18 cellular contexts compared by ENCODE assay signal in the genomic region with DNA sequence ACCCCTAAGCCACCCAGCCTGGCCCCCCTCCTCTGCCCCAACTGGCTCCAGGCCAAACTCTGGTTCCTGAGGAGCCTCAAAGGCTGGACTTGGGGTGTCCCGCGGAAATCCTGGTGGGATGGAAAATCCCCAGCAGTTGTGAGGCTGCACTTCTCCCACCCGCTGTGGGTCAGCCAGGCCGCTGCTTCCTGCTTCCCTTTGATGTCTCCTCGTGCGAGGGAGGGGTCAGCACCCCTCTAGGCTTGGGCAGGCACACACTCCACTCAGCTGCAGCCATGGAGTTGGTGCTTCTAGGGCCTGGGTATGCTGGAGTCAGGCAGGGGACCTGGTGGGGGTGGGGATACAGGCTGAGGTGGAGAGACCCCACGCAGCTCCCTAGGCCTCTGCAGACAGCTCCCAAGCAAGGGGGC. TPM values are rescaled to one million over a fixed set of nuclear protein-coding genes. Genes with fewer than 3 reads are reported as not detected.
DNase-seq lines count a peak whose midpoint lies in the region; ATAC-seq and TF ChIP-seq lines count a peak whose summit lies in the region.
"Had no signal": no experiment of that assay in that cellular context is flagged by ENCODE, and none has a peak within 500 bp of the region (broad histone marks: within the 10 kb centered on the region; RNA-seq: fewer than 3 reads in every experiment).

No MANE protein-coding gene starts in this region.

- H3K27ac Mint-ChIP-seq in WTC11 = 0 out of 2 replicates have a peak overlapping the region, but pooled peaks have one; percentile 49
- H3K27ac Mint-ChIP-seq in T-helper 17 cell = no peak overlapping the region
- H3K27ac Mint-ChIP-seq: memory B cell had no signal

- intact Hi-C loops in sciatic nerve (cut with DNase I) = no loop called here

- H3K4me1 Mint-ChIP-seq in WTC11 = peaks cover 88% of the 10 kb centered on the region
- H3K4me1 Mint-ChIP-seq in T-helper 17 cell = peaks cover 14% of the 10 kb centered on the region

- no peaks in the 10 kb centered on the region for H3K9me3 ChIP-seq in T-helper 17 cell (ENCODE audit: control insufficient read depth, low read length, poor library complexity, severe bottlenecking)

- H3K9me3 Mint-ChIP-seq in WTC11 = no peaks in the 10 kb centered on the region
- H3K9me3 Mint-ChIP-seq: memory B cell had no signal

- POLR2A ChIA-PET in WTC11 (lab: Charles Lee) = interaction anchor here (0.9 kb wide), 1 partner anchor 16 kb away, joined by 3 read pairs; no protein-coding TSS in a partner anchor

- CTCF ChIA-PET in WTC11 (lab: Charles Lee) = interaction anchor here (0.8 to 1.4 kb wide), 2 partner anchors 155 to 205 kb away, joined by 3 read pairs; no protein-coding TSS in a partner anchor

- peaks cover 1% of the 10 kb centered on the region; the same call in 1 of the 2 replicates for H3K27me3 ChIP-seq in H7 (ENCODE audit: control insufficient read depth, insufficient read depth, low read length)

- TF ChIP-seq CTCF in WTC11 (IDR thresholded peaks at IDR 0.05) = no peak

- peak; percentile 82 for DNase-seq in H7
- DNase-seq in WTC11 (ENCODE audit: low spot score) = peak; percentile 31
- DNase-seq in left kidney (ENCODE audit: low read depth, low spot score) = peak; percentile 70
- DNase-seq in sciatic nerve (ENCODE audit: low spot score) = peak; percentile 56
- no peak for DNase-seq in NAMALWA (ENCODE audit: low spot score)
- no peak for DNase-seq in T-helper 17 cell
- no peak for DNase-seq in COLO829 (ENCODE audit: low spot score)
- DNase-seq: activated CD4-positive, alpha-beta T cell treated with anti-CD3 and anti-CD28 coated beads for 1 hour; anterior cingulate cortex; COR-L47; EL; glutamatergic neuron; HCEC 1CT; KG1; NCI-H1048; NCI-H524 treated with DMSO at 0.1 percent for 48 hours; stimulated activated naive CD8-positive, alpha-beta T cell treated with anti-CD3 and anti-CD28 coated beads, Interleukin-15, Interleukin-2, amounts not matched to agents 100 U/mL and 50 U/mL, for 24 hours had no signal

- H3K27me3 Mint-ChIP-seq in WTC11 (ENCODE audit: low read depth) (peaks cover 6% of the 10 kb centered on the region; the same call in 1 of the 2 replicates), T-helper 17 cell (no peaks in the 10 kb centered on the region)
- H3K27me3 Mint-ChIP-seq: memory B cell had no signal

- no peaks in the 10 kb centered on the region for H3K36me3 ChIP-seq in H7 (replicated peaks; ENCODE audit: control insufficient read depth, insufficient read depth, low read length)

- H3K4me3 ChIP-seq in H7 (ENCODE audit: insufficient read depth, low read depth, low read length) = no peak overlapping the region

- H3K36me3 Mint-ChIP-seq in WTC11 (no peaks in the 10 kb centered on the region; the same call in 1 of the 2 replicates), T-helper 17 cell (ENCODE audit: low read depth) (no peaks in the 10 kb centered on the region)

- H3K4me3 Mint-ChIP-seq in WTC11 = no peak overlapping the region
- no peak overlapping the region for H3K4me3 Mint-ChIP-seq in T-helper 17 cell
- H3K4me3 Mint-ChIP-seq: memory B cell had no signal

- no peak for ATAC-seq in WTC11
- no peak for ATAC-seq in sciatic nerve
- ATAC-seq in T-helper 17 cell = no peak
- ATAC-seq: stimulated activated naive CD8-positive, alpha-beta T cell treated with anti-CD3 and anti-CD28 coated beads, Interleukin-15, Interleukin-2, amounts not matched to agents 100 U/mL and 50 U/mL, for 24 hours had no signal

TF ChIP-seq in WTC11, 78 proteins besides CTCF, POLR2A, EP300 and RAD21:
- no peak for TF ChIP-seq TEAD1 (CRISPR knock-in tag; IDR thresholded peaks at IDR 0.05)
- TF ChIP-seq, protein P1, sequence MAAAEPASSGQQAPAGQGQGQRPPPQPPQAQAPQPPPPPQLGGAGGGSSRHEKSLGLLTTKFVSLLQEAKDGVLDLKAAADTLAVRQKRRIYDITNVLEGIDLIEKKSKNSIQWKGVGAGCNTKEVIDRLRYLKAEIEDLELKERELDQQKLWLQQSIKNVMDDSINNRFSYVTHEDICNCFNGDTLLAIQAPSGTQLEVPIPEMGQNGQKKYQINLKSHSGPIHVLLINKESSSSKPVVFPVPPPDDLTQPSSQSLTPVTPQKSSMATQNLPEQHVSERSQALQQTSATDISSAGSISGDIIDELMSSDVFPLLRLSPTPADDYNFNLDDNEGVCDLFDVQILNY (CRISPR knock-in tag; IDR thresholded peaks at IDR 0.05) = no peak
- TF ChIP-seq, protein P2, sequence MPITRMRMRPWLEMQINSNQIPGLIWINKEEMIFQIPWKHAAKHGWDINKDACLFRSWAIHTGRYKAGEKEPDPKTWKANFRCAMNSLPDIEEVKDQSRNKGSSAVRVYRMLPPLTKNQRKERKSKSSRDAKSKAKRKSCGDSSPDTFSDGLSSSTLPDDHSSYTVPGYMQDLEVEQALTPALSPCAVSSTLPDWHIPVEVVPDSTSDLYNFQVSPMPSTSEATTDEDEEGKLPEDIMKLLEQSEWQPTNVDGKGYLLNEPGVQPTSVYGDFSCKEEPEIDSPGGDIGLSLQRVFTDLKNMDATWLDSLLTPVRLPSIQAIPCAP (CRISPR knock-in tag; IDR thresholded peaks at IDR 0.05) = no peak

RNA-seq across cellular contexts. Expression of gene KCNQ1OT1, which starts 12.0 kb away (rescaled TPM):
- 0.83 and 1.9 TPM in 2 replicates for total RNA-seq in H7 (2014; rRNA removed; shearing (Covaris generic))
- total RNA-seq in WTC11 (2021) (2.1 to 2.4 TPM (median 2.3 TPM) in 3 replicates), sciatic nerve (7.2 TPM), T-helper 17 cell (under 1 TPM; 0.20 to 0.23 TPM)

Comparison
In these comparisons a context has a peak if more than half of its experiments do, and no peak if none do; other contexts are left out.
1. DNase-seq: peak in H7 (single experiment), WTC11 (single experiment), left kidney (single experiment) and sciatic nerve (single experiment); none in NAMALWA (single experiment), T-helper 17 cell (0 of 3) and COLO829 (single experiment).